In the genomic region with DNA sequence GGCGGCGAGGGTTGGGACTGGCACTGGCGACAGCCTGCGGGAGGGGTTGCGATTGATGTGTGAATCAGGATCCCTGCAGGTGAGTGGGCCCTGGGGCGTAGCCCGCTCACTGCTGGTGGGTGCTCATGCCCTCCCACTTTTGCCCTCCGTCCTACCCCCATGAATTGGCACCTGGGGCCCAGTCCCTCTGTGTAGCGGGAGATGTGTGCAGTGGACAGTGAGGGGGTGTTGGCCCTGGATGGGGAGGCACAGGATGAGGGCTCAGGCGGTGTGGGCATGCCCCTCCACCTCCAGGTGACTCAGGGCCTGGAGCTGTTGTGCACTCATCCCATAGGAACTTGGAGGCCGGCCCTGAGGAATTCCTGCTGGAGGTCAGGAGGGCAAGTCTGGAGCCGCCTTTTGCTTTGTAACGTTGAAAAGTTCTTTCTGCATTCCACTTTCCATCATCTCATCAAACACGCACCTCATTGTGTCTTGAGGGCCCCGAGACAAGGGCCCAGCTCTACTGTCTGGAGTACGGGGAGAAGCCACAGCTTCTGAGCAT, we compare ENCODE assay signal across 1 cellular context.
TF ChIP-seq lines count a peak whose summit lies in the region.

No MANE protein-coding gene starts in this region.

TF ChIP-seq in HepG2, 621 proteins besides CTCF, POLR2A, EP300 and RAD21:
- TF ChIP-seq NR2F1 (CRISPR knock-in tag; IDR thresholded peaks at IDR 0.05) (0 out of 4 replicates have a peak, but pooled peaks of 1 of the 2 experiments have one; percentile 37), RARA (CRISPR knock-in tag; IDR thresholded peaks at IDR 0.05) (peak; percentile 20; the same call in 1 of the 2 replicates), FOXJ3 (CRISPR knock-in tag; IDR thresholded peaks at IDR 0.05; ENCODE audit: borderline replicate concordance) (no peak), KLF12 (CRISPR knock-in tag; IDR thresholded peaks at IDR 0.05; ENCODE audit: borderline replicate concordance) (no peak), FOSL2 (CRISPR knock-in tag; IDR thresholded peaks at IDR 0.05) (peak; percentile 51; the same call in 1 of the 2 replicates), ETV6 (CRISPR knock-in tag; conservative IDR thresholded peaks at IDR 0.05) (no peak)
